ENCODE assay signal across 27 cellular contexts in genomic region chr1:109045595-109045994, GRCh38.
"Had no signal": no experiment of that assay in that cellular context is flagged by ENCODE, and none has a peak within 500 bp of the region (broad histone marks: within the 10 kb centered on the region; RNA-seq: fewer than 3 reads in every experiment).

No MANE protein-coding gene starts in this region.

- H3K9me3 ChIP-seq: suprapubic skin, testis, thoracic aorta, thyroid gland, tibial artery, tibial nerve, transverse colon, upper lobe of left lung, upper lobe of right lung, uterus, vagina had no signal

- H3K36me3 Mint-ChIP-seq: stimulated activated memory B cell treated with anti-CD40 and anti-IgM and Interleukin-4, amounts not matched to agents 10 μg/mL and 1 μg/mL and 100 μg/mL, for 72 hours; stimulated activated naive B cell treated with anti-CD40 and anti-IgM and Interleukin-4, amounts not matched to agents 10 μg/mL and 1 μg/mL and 100 μg/mL, for 72 hours; type B pancreatic cell had no signal

- H3K4me1 ChIP-seq: testis, uterus had no signal

- DNase-seq: stimulated activated CD4-positive, alpha-beta T cell treated with anti-CD3 and anti-CD28 coated beads, Interleukin-2, amount 100 ng/mL, for 48 hours; stimulated activated CD4-positive, alpha-beta T cell treated with anti-CD3 and anti-CD28 coated beads, Interleukin-4, amount 100 ng/mL, for 1 hour; stimulated activated CD4-positive, alpha-beta T cell treated with anti-CD3 and anti-CD28 coated beads, Interleukin-4, amount 100 ng/mL, for 24 hours; stimulated activated CD4-positive, alpha-beta T cell treated with anti-CD3 and anti-CD28 coated beads, Interleukin-4, amount 100 ng/mL, for 4 hours; stimulated activated CD8-positive, alpha-beta memory T cell treated with anti-CD3 and anti-CD28 coated beads, Interleukin-4, amount 100 ng/mL, for 48 hours; stimulated activated naive B cell treated with anti-CD40 and anti-IgM and Interleukin-4, amounts not matched to agents 10 μg/mL and 1 μg/mL and 100 μg/mL, for 72 hours; stimulated activated naive CD4-positive, alpha-beta T cell; stimulated activated naive CD4-positive, alpha-beta T cell treated with Interleukin-2 at 50 U/mL for 16 hours; stimulated activated naive CD8-positive, alpha-beta T cell treated with anti-CD3 and anti-CD28 coated beads, Interleukin-15, amount 100 ng/mL, for 72 hours; stimulated activated naive CD8-positive, alpha-beta T cell treated with anti-CD3 and anti-CD28 coated beads, Interleukin-15, Interleukin-2, amounts not matched to agents 100 U/mL and 50 U/mL, for 24 hours; substantia nigra; testis; thyroid gland; tibial artery; transverse colon; trophoblast cell; upper lobe of left lung; upper lobe of right lung; uterus had no signal

- H3K4me3 ChIP-seq: suprapubic skin, testis, thoracic aorta, thyroid gland, tibial artery, tibial nerve, transverse colon, upper lobe of left lung, upper lobe of right lung, uterus, vagina had no signal

- H3K27me3 ChIP-seq: suprapubic skin, testis, thyroid gland, tibial artery, tibial nerve, transverse colon, upper lobe of left lung, upper lobe of right lung, uterus, vagina had no signal

- H3K27ac Mint-ChIP-seq: stimulated activated effector memory CD8-positive, alpha-beta T cell treated with anti-CD3 and anti-CD28 coated beads, Interleukin-12 subunit alpha, Interleukin-12 subunit beta, amount 100 ng/mL, for 72 hours; stimulated activated memory B cell treated with anti-CD40 and anti-IgM and Interleukin-4, amounts not matched to agents 10 μg/mL and 1 μg/mL and 100 μg/mL, for 72 hours; stimulated activated naive CD8-positive, alpha-beta T cell treated with anti-CD3 and anti-CD28 coated beads, Interleukin-15, amount 100 ng/mL, for 72 hours; stimulated activated naive CD8-positive, alpha-beta T cell treated with anti-CD3 and anti-CD28 coated beads, Interleukin-15, Interleukin-2, amounts not matched to agents 100 ng/mL and 50 ng/mL, for 24 hours; type B pancreatic cell had no signal

- H3K27me3 Mint-ChIP-seq: stimulated activated memory B cell treated with anti-CD40 and anti-IgM and Interleukin-4, amounts not matched to agents 10 μg/mL and 1 μg/mL and 100 μg/mL, for 72 hours; stimulated activated naive CD8-positive, alpha-beta T cell treated with anti-CD3 and anti-CD28 coated beads, Interleukin-15, amount 100 ng/mL, for 72 hours had no signal

- H3K27ac ChIP-seq: testis, thoracic aorta, thyroid gland, tibial artery, tibial nerve, transverse colon, upper lobe of left lung, upper lobe of right lung, uterus, vagina had no signal

- H3K36me3 ChIP-seq: suprapubic skin, thoracic aorta, thyroid gland, tibial artery, tibial nerve, transverse colon, upper lobe of left lung, upper lobe of right lung, uterus, vagina had no signal

- H3K9me3 Mint-ChIP-seq: stimulated activated effector memory CD8-positive, alpha-beta T cell treated with anti-CD3 and anti-CD28 coated beads, Interleukin-12 subunit alpha, Interleukin-12 subunit beta, amount 100 ng/mL, for 72 hours; stimulated activated memory B cell treated with anti-CD40 and anti-IgM and Interleukin-4, amounts not matched to agents 10 μg/mL and 1 μg/mL and 100 μg/mL, for 72 hours; stimulated activated naive B cell treated with anti-CD40 and anti-IgM and Interleukin-4, amounts not matched to agents 10 μg/mL and 1 μg/mL and 100 μg/mL, for 72 hours; stimulated activated naive CD8-positive, alpha-beta T cell treated with anti-CD3 and anti-CD28 coated beads, Interleukin-15, amount 100 ng/mL, for 72 hours; stimulated activated naive CD8-positive, alpha-beta T cell treated with anti-CD3 and anti-CD28 coated beads, Interleukin-15, Interleukin-2, amounts not matched to agents 100 ng/mL and 50 ng/mL, for 24 hours; type B pancreatic cell had no signal

- H3K4me3 Mint-ChIP-seq: stimulated activated effector memory CD8-positive, alpha-beta T cell treated with anti-CD3 and anti-CD28 coated beads, Interleukin-12 subunit alpha, Interleukin-12 subunit beta, amount 100 ng/mL, for 72 hours; stimulated activated memory B cell treated with anti-CD40 and anti-IgM and Interleukin-4, amounts not matched to agents 10 μg/mL and 1 μg/mL and 100 μg/mL, for 72 hours; stimulated activated naive B cell treated with anti-CD40 and anti-IgM and Interleukin-4, amounts not matched to agents 10 μg/mL and 1 μg/mL and 100 μg/mL, for 72 hours; stimulated activated naive CD8-positive, alpha-beta T cell treated with anti-CD3 and anti-CD28 coated beads, Interleukin-15, amount 100 ng/mL, for 72 hours; stimulated activated naive CD8-positive, alpha-beta T cell treated with anti-CD3 and anti-CD28 coated beads, Interleukin-15, Interleukin-2, amounts not matched to agents 100 ng/mL and 50 ng/mL, for 24 hours; type B pancreatic cell had no signal
